In genomic region chr7:156638443-156639077, GRCh38 we compare ENCODE assay signal across 14 cellular contexts. TPM values are rescaled to one million over a fixed set of nuclear protein-coding genes. Genes with fewer than 3 reads are reported as not detected.
DNase-seq lines count a peak whose midpoint lies in the region; ATAC-seq and TF ChIP-seq lines count a peak whose summit lies in the region.
"Had no signal": no experiment of that assay in that cellular context is flagged by ENCODE, and none has a peak within 500 bp of the region (broad histone marks: within the 10 kb centered on the region; RNA-seq: fewer than 3 reads in every experiment).

No MANE protein-coding gene starts in this region.

- no peaks in the 10 kb centered on the region for H3K27me3 ChIP-seq in CD4-positive, alpha-beta T cell (ENCODE audit: control insufficient read depth, insufficient read depth, low read length)
- no peaks in the 10 kb centered on the region for H3K27me3 ChIP-seq in PC-3 (ENCODE audit: low read length)
- H3K27me3 ChIP-seq: SJSA1 had no signal

- peaks cover 6% of the 10 kb centered on the region; the same call in 1 of the 2 replicates for H3K79me2 ChIP-seq in PC-3 (ENCODE audit: low read length)

- no peak overlapping the region for H2AFZ ChIP-seq in PC-3 (ENCODE audit: low read length)

- intact Hi-C loops in CD4-positive, alpha-beta T cell (cut with DNase I, micrococcal nuclease), result loop anchor here in 1 of 2 experiments (10.0 kb wide), 1 partner anchor 256 kb away; the partner anchor contains the start of gene LMBR1
- intact Hi-C loops in PC-3 (cut with micrococcal nuclease), result no loop called here

- no peaks in the 10 kb centered on the region for H4K20me1 ChIP-seq in PC-3 (ENCODE audit: low read length)

- no peaks in the 10 kb centered on the region for H3K36me3 ChIP-seq in PC-3 (ENCODE audit: low read depth, low read length)
- H3K36me3 ChIP-seq: SJSA1 had no signal

- H3F3A ChIP-seq in PC-3 (ENCODE audit: low read length, unreplicated experiment), result no peaks in the 10 kb centered on the region

- no peaks in the 10 kb centered on the region for H3K9me3 ChIP-seq in CD4-positive, alpha-beta T cell (ENCODE audit: control insufficient read depth, low read length)
- H3K9me3 ChIP-seq in PC-3 (ENCODE audit: low read length), result no peaks in the 10 kb centered on the region

- DNase-seq in CD4-positive, alpha-beta T cell, result no peak
- DNase-seq in DMS 273 treated with DMSO at 0.1 percent for 48 hours (lab: John Stamatoyannopoulos, UW) (peak; percentile 51), PC-3 (no peak), naive B cell (no peak), globus pallidus (ENCODE audit: low spot score) (no peak), NCI-H1930 (lab: John Stamatoyannopoulos, UW) (no peak), iPS-NIHi7 (ENCODE audit: extremely low spot score) (no peak)
- DNase-seq: C1 segment of cervical spinal cord; foreskin melanocyte; NCI-H1436 treated with DMSO at 0.1 percent for 48 hours; NCI-H345; stimulated activated CD4-positive, alpha-beta T cell treated with anti-CD3 and anti-CD28 coated beads, Interleukin-12 subunit alpha, Interleukin-12 subunit beta, amount 100 ng/mL, for 4 hours; stimulated activated naive CD4-positive, alpha-beta T cell treated with Interleukin-2 at 50 U/mL for 16 hours had no signal

- no peak overlapping the region for H3K27ac Mint-ChIP-seq in CD4-positive, alpha-beta T cell
- peak overlapping the region in 1 of 6 donors; percentile 82 for H3K27ac Mint-ChIP-seq in naive B cell

- H3K9me3 Mint-ChIP-seq in CD4-positive, alpha-beta T cell, result peaks cover 2% of the 10 kb centered on the region
- peaks cover 0 to 6% (median 0%) of the 10 kb centered on the region in 7 donors for H3K9me3 Mint-ChIP-seq in naive B cell

- H3K4me1 Mint-ChIP-seq in CD4-positive, alpha-beta T cell (ENCODE audit: low read depth), result peaks cover 18% of the 10 kb centered on the region
- H3K4me1 Mint-ChIP-seq in naive B cell, result peaks cover 16 to 30% (median 22%) of the 10 kb centered on the region in 3 donors

- peaks cover 16% of the 10 kb centered on the region for H3K4me1 ChIP-seq in PC-3 (ENCODE audit: insufficient read depth, low read length)

- H3K36me3 Mint-ChIP-seq in CD4-positive, alpha-beta T cell (ENCODE audit: low read depth), result no peaks in the 10 kb centered on the region
- peaks cover 0 to 6% of the 10 kb centered on the region in 2 donors for H3K36me3 Mint-ChIP-seq in naive B cell

- POLR2A ChIA-PET in CD4-positive, alpha-beta T cell (lab: Charles Lee), result no interaction called here
- POLR2A ChIA-PET in PC-3 (lab: Charles Lee; ENCODE audit: unreplicated experiment), result no interaction called here

- peak overlapping the region; percentile 79 for H3K4me3 Mint-ChIP-seq in CD4-positive, alpha-beta T cell
- peak overlapping the region in 6 of 8 donors; percentile 53 to 94 (median 84) for H3K4me3 Mint-ChIP-seq in naive B cell

- BruUV-seq in PC-3 (replicated peaks; lab: Mats Ljungman, UMichigan), result no TSS peak

- no peak overlapping the region for H3K4me3 ChIP-seq in PC-3 (ENCODE audit: low read length)
- H3K4me3 ChIP-seq: SJSA1 had no signal

- H3K9ac ChIP-seq in PC-3 (ENCODE audit: low read length), result no peak overlapping the region

- CTCF ChIA-PET in CD4-positive, alpha-beta T cell (lab: Charles Lee), result no interaction called here
- CTCF ChIA-PET in PC-3 (lab: Charles Lee), result no interaction called here

- peak overlapping the region; percentile 9; the same call in 1 of the 2 replicates for H3K4me2 ChIP-seq in PC-3 (ENCODE audit: low read length)

- no peak for ATAC-seq in CD4-positive, alpha-beta T cell (ENCODE audit: poor library complexity)
- ATAC-seq in PC-3 (no peak), naive B cell (ENCODE audit: low read depth in 2 of 2) (no peak)

- no peak overlapping the region for H3K27ac ChIP-seq in CD4-positive, alpha-beta T cell (ENCODE audit: low read depth, low read length)
- H3K27ac ChIP-seq in PC-3 (ENCODE audit: low read length), result no peak overlapping the region
- H3K27ac ChIP-seq: SJSA1 had no signal

- H3K27me3 Mint-ChIP-seq in CD4-positive, alpha-beta T cell, result peaks cover 67% of the 10 kb centered on the region
- peaks cover 0 to 7% (median 0%) of the 10 kb centered on the region in 3 donors for H3K27me3 Mint-ChIP-seq in naive B cell

- TF ChIP-seq CTCF in CD4-positive, alpha-beta T cell (IDR thresholded peaks at IDR 0.05), result no peak
- no peak for TF ChIP-seq CTCF in PC-3 (conservative IDR thresholded peaks at IDR 0.05; ENCODE audit: low read depth, low read length)

- no peaks in the 10 kb centered on the region for H3K9me2 ChIP-seq in PC-3 (replicated peaks; ENCODE audit: low read length)

RNA-seq across cellular contexts. Expression of gene RNF32, which starts 2.0 kb away (rescaled TPM):
- total RNA-seq in CD4-positive, alpha-beta T cell, result under 1 TPM in 1 of 2 experiments, not detected in 1; 0.99 TPM
- total RNA-seq in PC-3 (2014; rRNA removed), result 1.7 and 2.2 TPM in 2 replicates
- 1 to 10 TPM in 5 of 6 donors, not detected in 1; 1.3 to 3.4 (median 2.8) TPM for polyA plus RNA-seq in naive B cell (ENCODE audit: low read depth in 6 of 6)
